Comparison of ENCODE assay signal across 18 cellular contexts in genomic region chr3:51622402-51622801, GRCh38. TPM values are rescaled to one million over a fixed set of nuclear protein-coding genes. Genes with fewer than 3 reads are reported as not detected.
A peak's percentile ranks its signal among the peaks of the same experiment; 100 is the strongest.
DNase-seq lines count a peak whose midpoint lies in the region; ATAC-seq and TF ChIP-seq lines count a peak whose summit lies in the region.
"Had no signal": no experiment of that assay in that cellular context is flagged by ENCODE, and none has a peak within 500 bp of the region (broad histone marks: within the 10 kb centered on the region; RNA-seq: fewer than 3 reads in every experiment).

No MANE protein-coding gene starts in this region.

- no peak overlapping the region for H3K14ac ChIP-seq in mesenchymal stem cell (ENCODE audit: low read length in 2 of 2)
- H3K14ac ChIP-seq in neuronal stem cell (ENCODE audit: low read length), result no peak overlapping the region

- H4K91ac ChIP-seq in mesenchymal stem cell (ENCODE audit: low read length) (no peak overlapping the region), neuronal stem cell (ENCODE audit: low read depth, low read length, poor library complexity) (no peak overlapping the region)

- H3K18ac ChIP-seq in mesenchymal stem cell (ENCODE audit: low read depth in 1 of 2, low read length in 2 of 2) (no peak overlapping the region), neuronal stem cell (ENCODE audit: low read length) (no peak overlapping the region)

- no peaks in the 10 kb centered on the region for H3K27me3 Mint-ChIP-seq in effector memory CD8-positive, alpha-beta T cell

- DNase-seq in DMS 273 (lab: John Stamatoyannopoulos, UW; ENCODE audit: unreplicated experiment) (peak; percentile 64), DMS 273 treated with DMSO at 0.1 percent for 48 hours (lab: John Stamatoyannopoulos, UW) (no peak), mesenchymal stem cell (peak; percentile 11), upper lobe of left lung (no peak), GM13977 (ENCODE audit: low spot score) (no peak), neuronal stem cell (ENCODE audit: low spot score) (no peak)
- DNase-seq in effector memory CD8-positive, alpha-beta T cell, result no peak
- no peak for DNase-seq in stimulated activated CD4-positive, alpha-beta T cell treated with anti-CD3 and anti-CD28 coated beads, Interleukin-2, amount 100 ng/mL, for 48 hours
- DNase-seq: activated CD8-positive, alpha-beta T cell treated with anti-CD3 and anti-CD28 coated beads, Interleukin-2, amount 10 ng/mL, durations not matched to agents 7 days and 5 days; activated effector memory CD4-positive, alpha-beta T cell treated with Interleukin-2 at 50 U/mL for 16 hours; aorta; foreskin keratinocyte; MM.1S; NCI-H2029 treated with DMSO at 0.1 percent for 48 hours; Peyer's patch; stimulated activated naive CD4-positive, alpha-beta T cell treated with Interleukin-2 at 50 U/mL for 16 hours had no signal

- 96% methylated on average over 2 of the region's 3 CpGs for WGBS in mesenchymal stem cell
- 74 to 83% methylated on average over 3 of the region's 3 CpGs for WGBS in upper lobe of left lung, 2 donors
- no CpG with 5 or more reads among the region's 3 CpGs for WGBS in neuronal stem cell (ENCODE audit: extremely low coverage in 2 of 2, insufficient read length in 2 of 2, insufficient replicate concordance in 1 of 2), 2 donors

- peak overlapping the region; percentile 29 to 32 for H3K27ac Mint-ChIP-seq in effector memory CD8-positive, alpha-beta T cell
- H3K27ac Mint-ChIP-seq: activated CD8-positive, alpha-beta T cell treated with anti-CD3 and anti-CD28 coated beads, Interleukin-2, amount 10 ng/mL, durations not matched to agents 7 days and 5 days had no signal

- H2BK120ac ChIP-seq in mesenchymal stem cell (ENCODE audit: low read depth, low read length) (no peak overlapping the region), neuronal stem cell (ENCODE audit: low read depth, low read length) (no peak overlapping the region)

- no peaks in the 10 kb centered on the region for H3K9me3 Mint-ChIP-seq in effector memory CD8-positive, alpha-beta T cell

- H4K8ac ChIP-seq in mesenchymal stem cell (ENCODE audit: low read length), result no peak overlapping the region
- H4K8ac ChIP-seq in neuronal stem cell (ENCODE audit: low read depth, low read length), result no peak overlapping the region

- H2BK15ac ChIP-seq in mesenchymal stem cell (ENCODE audit: low read depth, poor library complexity, severe bottlenecking) (no peak overlapping the region), neuronal stem cell (ENCODE audit: low read length) (no peak overlapping the region)

- TF ChIP-seq EP300 in upper lobe of left lung (IDR thresholded peaks at IDR 0.05), result no peak

- H2BK12ac ChIP-seq in mesenchymal stem cell (ENCODE audit: low read length in 2 of 2), result no peak overlapping the region
- H2BK12ac ChIP-seq in neuronal stem cell (ENCODE audit: low read length), result no peak overlapping the region

- H3K36me3 ChIP-seq in mesenchymal stem cell (ENCODE audit: control insufficient read depth in 1 of 2, insufficient read depth in 2 of 2, low read depth in 1 of 2, low read length in 2 of 2) (peaks cover 0 to 2% of the 10 kb centered on the region in 2 experiments), upper lobe of left lung (peaks cover 0 to 4% (median under 1%) of the 10 kb centered on the region in 4 donors), neuronal stem cell (replicated peaks in 1 of 2; ENCODE audit: control insufficient read depth in 2 of 2, insufficient read depth in 2 of 2, low read length in 2 of 2) (peaks cover 4 to 20% of the 10 kb centered on the region in 2 donors)

- no peak overlapping the region for H3K27ac ChIP-seq in mesenchymal stem cell (ENCODE audit: low read length, poor library complexity, severe bottlenecking)
- H3K27ac ChIP-seq in upper lobe of left lung, result peak overlapping the region in 3 of 4 donors; percentile 51 to 70 (median 59)
- H3K27ac ChIP-seq in neuronal stem cell (replicated peaks; ENCODE audit: low read length), result no peak overlapping the region
- H3K27ac ChIP-seq: 22Rv1, foreskin keratinocyte, VCaP had no signal

- H2AK5ac ChIP-seq in mesenchymal stem cell (ENCODE audit: low read length, severe bottlenecking) (no peak overlapping the region), neuronal stem cell (ENCODE audit: low read depth, low read length) (no peak overlapping the region)

- no peak overlapping the region for H3K4ac ChIP-seq in mesenchymal stem cell (ENCODE audit: low read depth in 1 of 2, low read length in 2 of 2)
- H3K4ac ChIP-seq in neuronal stem cell (ENCODE audit: low read length), result no peak overlapping the region

- peak overlapping the region in 1 of 2 experiments; percentile 58 for H3K4me3 ChIP-seq in mesenchymal stem cell (ENCODE audit: insufficient read depth in 1 of 2, low read depth in 1 of 2, low read length in 2 of 2)
- no peak overlapping the region for H3K4me3 ChIP-seq in upper lobe of left lung
- H3K4me3 ChIP-seq in neuronal stem cell (ENCODE audit: low read length in 2 of 2), result no peak overlapping the region
- H3K4me3 ChIP-seq: Peyer's patch had no signal

- ATAC-seq in effector memory CD8-positive, alpha-beta T cell (replicated peaks), result no peak
- ATAC-seq in upper lobe of left lung (ENCODE audit: low FRiP score in 2 of 2), result no peak
- ATAC-seq: activated CD8-positive, alpha-beta T cell treated with anti-CD3 and anti-CD28 coated beads, Interleukin-2, amount 10 ng/mL, durations not matched to agents 7 days and 5 days had no signal

- H3K79me1 ChIP-seq in mesenchymal stem cell (replicated peaks; ENCODE audit: low read length, poor library complexity, severe bottlenecking) (peaks cover 47% of the 10 kb centered on the region), neuronal stem cell (ENCODE audit: low read depth, low read length) (no peaks in the 10 kb centered on the region)

- TF ChIP-seq CTCF in upper lobe of left lung (IDR thresholded peaks at IDR 0.05) (no peak), GM13977 (IDR thresholded peaks at IDR 0.05; ENCODE audit: extremely low read depth, insufficient read depth, missing control alignments) (no peak)

- in situ Hi-C loops in GM13977 (cut with MboI; ENCODE audit: low pct_unique_long_range_greater_than_20kb, low sequenced_read_pairs, unreplicated experiment), result no loop called here

- no peak for TF ChIP-seq POLR2A in upper lobe of left lung (IDR thresholded peaks at IDR 0.05)

- no peaks in the 10 kb centered on the region for H3K27me3 ChIP-seq in mesenchymal stem cell (ENCODE audit: control insufficient read depth in 1 of 2, insufficient read depth in 1 of 2, low read length in 2 of 2)
- no peaks in the 10 kb centered on the region for H3K27me3 ChIP-seq in upper lobe of left lung
- no peaks in the 10 kb centered on the region for H3K27me3 ChIP-seq in neuronal stem cell (ENCODE audit: control insufficient read depth in 3 of 3, insufficient read depth in 3 of 3, low read depth in 1 of 3, low read length in 3 of 3)
- H3K27me3 ChIP-seq: foreskin keratinocyte, Peyer's patch had no signal

- no peaks in the 10 kb centered on the region for H3K9me3 ChIP-seq in mesenchymal stem cell (ENCODE audit: control insufficient read depth, low read length)
- H3K9me3 ChIP-seq in upper lobe of left lung, result no peaks in the 10 kb centered on the region
- no peaks in the 10 kb centered on the region for H3K9me3 ChIP-seq in neuronal stem cell (replicated peaks in 1 of 2; ENCODE audit: control insufficient read depth in 2 of 2, insufficient read depth in 1 of 2, low read depth in 1 of 2, low read length in 2 of 2)
- H3K9me3 ChIP-seq: Peyer's patch had no signal

- H2AFZ ChIP-seq in mesenchymal stem cell (ENCODE audit: low read depth, low read length) (no peak overlapping the region), neuronal stem cell (ENCODE audit: low read length) (no peak overlapping the region)

- H3K4me3 Mint-ChIP-seq in effector memory CD8-positive, alpha-beta T cell, result no peak overlapping the region
- H3K4me3 Mint-ChIP-seq: activated CD8-positive, alpha-beta T cell treated with anti-CD3 and anti-CD28 coated beads, Interleukin-2, amount 10 ng/mL, durations not matched to agents 7 days and 5 days had no signal

- H3K4me1 ChIP-seq in mesenchymal stem cell (ENCODE audit: control insufficient read depth, insufficient read depth, low read depth, low read length), result no peaks in the 10 kb centered on the region
- H3K4me1 ChIP-seq in upper lobe of left lung, result peaks cover 13 to 43% (median 28%) of the 10 kb centered on the region in 4 donors
- no peaks in the 10 kb centered on the region for H3K4me1 ChIP-seq in neuronal stem cell (ENCODE audit: control insufficient read depth in 2 of 2, insufficient read depth in 1 of 2, low read depth in 1 of 2, low read length in 2 of 2)

- no peak overlapping the region for H2BK5ac ChIP-seq in mesenchymal stem cell (ENCODE audit: low read depth, low read length, poor library complexity, severe bottlenecking)
- no peak overlapping the region for H2BK5ac ChIP-seq in neuronal stem cell (ENCODE audit: low read length)

- H3K36me3 Mint-ChIP-seq in effector memory CD8-positive, alpha-beta T cell (ENCODE audit: insufficient read depth), result peaks cover 5% of the 10 kb centered on the region

- no peak overlapping the region for H3K23ac ChIP-seq in mesenchymal stem cell (ENCODE audit: low read length in 2 of 2)
- no peak overlapping the region for H3K23ac ChIP-seq in neuronal stem cell (ENCODE audit: low read depth, low read length, poor library complexity)

- peak overlapping the region; percentile 26 for H3K9ac ChIP-seq in mesenchymal stem cell (ENCODE audit: low read length)
- no peak overlapping the region for H3K9ac ChIP-seq in neuronal stem cell (ENCODE audit: low read depth, low read length, poor library complexity)

- H3K4me2 ChIP-seq in mesenchymal stem cell (ENCODE audit: low read length, poor library complexity, severe bottlenecking), result no peak overlapping the region
- no peak overlapping the region for H3K4me2 ChIP-seq in neuronal stem cell (ENCODE audit: insufficient read depth, low read length, poor library complexity, severe bottlenecking)

- H3K4me1 Mint-ChIP-seq in effector memory CD8-positive, alpha-beta T cell (ENCODE audit: low read depth in 2 of 2), result peaks cover 12 to 33% of the 10 kb centered on the region in 2 donors

RNA-seq across cellular contexts. Expression of gene TEX264, which starts 48.6 kb away (rescaled TPM):
- 36.8 TPM for polyA plus RNA-seq in mesenchymal stem cell (2013, experiment 1 of 2)
- 37.3 TPM for polyA plus RNA-seq in mesenchymal stem cell (2013, experiment 2 of 2)
- total RNA-seq in upper lobe of left lung, result 10 to 100 TPM; 40.4 to 86.5 (median 55.5) TPM
- 4.3 TPM for polyA plus RNA-seq in neuronal stem cell (2013, experiment 1 of 2)
- polyA plus RNA-seq in neuronal stem cell (2013, experiment 2 of 2), result 4.1 TPM

Comparison
In these comparisons a context has a peak if more than half of its experiments do, and no peak if none do; other contexts are left out.
1. DNase-seq: peak in DMS 273 (single experiment) and mesenchymal stem cell (single experiment); none in DMS 273 treated with DMSO at 0.1 percent for 48 hours (single experiment), effector memory CD8-positive, alpha-beta T cell (0 of 3), upper lobe of left lung (0 of 2), GM13977 (single experiment), neuronal stem cell (single experiment) and stimulated activated CD4-positive, alpha-beta T cell treated with anti-CD3 and anti-CD28 coated beads, Interleukin-2, amount 100 ng/mL, for 48 hours (0 of 2).
2. H3K27ac ChIP-seq: peak in upper lobe of left lung (3 of 4); none in mesenchymal stem cell (single experiment) and neuronal stem cell (single experiment).